ENCODE assay signal across 8 cellular contexts in the genomic region with DNA sequence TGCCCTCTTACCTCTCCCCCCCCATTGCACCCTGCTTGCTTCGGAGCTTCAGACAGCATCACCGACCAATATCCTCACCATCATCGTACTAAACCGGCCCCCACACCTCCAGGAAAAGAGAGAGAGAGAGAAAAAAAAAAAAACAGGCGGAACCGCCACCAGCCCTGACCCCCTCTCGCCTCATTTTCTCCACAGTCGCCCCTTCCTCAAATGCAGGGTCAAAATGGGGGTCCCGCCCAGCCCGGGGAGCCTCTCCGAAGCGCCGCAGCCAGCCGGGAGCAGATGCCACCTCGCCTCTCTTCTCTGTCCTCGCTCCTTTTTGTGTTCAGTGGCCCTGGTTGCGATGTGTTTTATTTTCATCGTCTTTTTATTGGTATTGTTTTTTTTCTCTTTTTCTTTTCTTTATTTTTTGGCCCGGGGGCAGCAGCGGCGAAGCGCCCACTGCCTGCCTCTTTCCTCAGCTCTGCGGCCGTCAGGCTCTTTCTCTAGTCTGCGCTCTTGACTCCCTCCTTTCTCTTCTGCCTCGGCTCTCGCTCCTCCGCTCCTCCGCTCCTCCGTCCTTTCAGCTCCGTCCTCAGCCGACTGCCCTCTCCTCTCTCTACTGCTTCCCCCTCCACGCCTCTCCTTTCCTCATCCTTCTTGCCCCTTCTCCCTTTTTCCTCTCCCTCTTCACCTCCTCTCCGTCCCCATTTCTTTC. TPM values are rescaled to one million over a fixed set of nuclear protein-coding genes. Genes with fewer than 3 reads are reported as not detected.
DNase-seq lines count a peak whose midpoint lies in the region; ATAC-seq and TF ChIP-seq lines count a peak whose summit lies in the region.

No MANE protein-coding gene starts in this region.

- no peaks in the 10 kb centered on the region for H3K9me3 Mint-ChIP-seq in HFFc6
- H3K9me3 Mint-ChIP-seq in WTC11, result no peaks in the 10 kb centered on the region

- H3K27ac Mint-ChIP-seq in HFFc6 (no peak overlapping the region), WTC11 (no peak overlapping the region)

- CTCF ChIA-PET in WTC11 (lab: Charles Lee), result interaction anchor here (0.6 to 3.2 kb wide), 35 partner anchors 9 to 423 kb away, joined by 3 to 50 read pairs (median 5); partner anchors contain the start of genes ERF, GSK3A, POU2F2 and RABAC1

- DNase-seq in AG08395 (ENCODE audit: low spot score) (peak; percentile 31), HFFc6 (no peak), WTC11 (ENCODE audit: low spot score) (peak; percentile 42), head of caudate nucleus (peak in 38 of 42 donors; percentile 13 to 71 (median 43)), retinal pigment epithelial cell (ENCODE audit: low read depth) (no peak), islet precursor cell (no peak), GDM1 (lab: John Stamatoyannopoulos, UW) (no peak)

- TF ChIP-seq CTCF in HFFc6 (IDR thresholded peaks at IDR 0.05) (no peak), WTC11 (IDR thresholded peaks at IDR 0.05) (no peak), retinal pigment epithelial cell (conservative IDR thresholded peaks at IDR 0.05; ENCODE audit: low read depth, low read length) (no peak)

- no peaks in the 10 kb centered on the region for H3K36me3 Mint-ChIP-seq in HFFc6 (ENCODE audit: low read depth)
- no peaks in the 10 kb centered on the region for H3K36me3 Mint-ChIP-seq in WTC11

- POLR2A ChIA-PET in WTC11 (lab: Charles Lee), result interaction anchor here (1.1 kb wide), 2 partner anchors 43 to 62 kb away, joined by 3 to 6 read pairs; no protein-coding TSS in a partner anchor

- intact Hi-C loops in head of caudate nucleus (cut with DNase I), result no loop called here

- peaks cover 17% of the 10 kb centered on the region for H3K27me3 Mint-ChIP-seq in HFFc6 (ENCODE audit: insufficient read depth)
- H3K27me3 Mint-ChIP-seq in WTC11 (ENCODE audit: low read depth), result peaks cover 38% of the 10 kb centered on the region

- H3K4me1 Mint-ChIP-seq in HFFc6 (ENCODE audit: low read depth) (peaks cover 8% of the 10 kb centered on the region), WTC11 (peaks cover 18% of the 10 kb centered on the region)

- H3K4me3 ChIP-seq in retinal pigment epithelial cell (ENCODE audit: low read length), result peak overlapping the region; percentile 40

- peak overlapping the region; percentile 88 for H3K4me3 Mint-ChIP-seq in HFFc6
- H3K4me3 Mint-ChIP-seq in WTC11, result peak overlapping the region; percentile 79

- ATAC-seq in WTC11 (peak; percentile 27), HG02840 (IDR thresholded peaks at IDR 0.05; ENCODE audit: low FRiP score, unreplicated experiment) (no peak)

TF ChIP-seq in WTC11, 78 proteins besides CTCF, POLR2A, EP300 and RAD21:
- TF ChIP-seq ZNF263 (CRISPR knock-in tag; IDR thresholded peaks at IDR 0.05; ENCODE audit: low read depth) (peak; percentile 53; the same call in 1 of the 2 replicates), GABPB1 (CRISPR knock-in tag; IDR thresholded peaks at IDR 0.05) (no peak)

RNA-seq across cellular contexts. Expression of gene DEDD2, which starts 41.4 kb away (rescaled TPM):
- 10 to 100 TPM; 19.2 to 24.9 (median 20.2) TPM for total RNA-seq in HFFc6 (2021; fragmentation: NEBNext Ultra II Directional; extraction: Animal tissue kit (Norgen Biotek cat#: 25700))
- 37.7 to 42.0 TPM (median 39.2 TPM) in 3 replicates for total RNA-seq in WTC11 (2021)

RNA-seq across cellular contexts. Expression of gene POU2F2, which starts 43.9 kb away (rescaled TPM):
- total RNA-seq in HFFc6 (2021; fragmentation: NEBNext Ultra II Directional; extraction: Animal tissue kit (Norgen Biotek cat#: 25700)), result 10 to 100 TPM in 1 of 6 experiments, 1 to 10 TPM in 5; 6.4 to 11.0 (median 7.8) TPM
- total RNA-seq in WTC11 (2021), result 6.0 to 7.7 TPM (median 6.6 TPM) in 3 replicates

RNA-seq across cellular contexts. Expression of gene ZNF526, which starts 44.0 kb away (rescaled TPM):
- 10 to 100 TPM; 14.0 to 18.2 (median 16.1) TPM for total RNA-seq in HFFc6 (2021; fragmentation: NEBNext Ultra II Directional; extraction: Animal tissue kit (Norgen Biotek cat#: 25700))
- total RNA-seq in WTC11 (2021), result 16.1 to 18.3 TPM (median 16.4 TPM) in 3 replicates

Comparison
In these comparisons a context has a peak if more than half of its experiments do, and no peak if none do; other contexts are left out.
1. DNase-seq: peak in AG08395 (single experiment), WTC11 (single experiment) and head of caudate nucleus (38 of 42); none in HFFc6 (single experiment), retinal pigment epithelial cell (single experiment), islet precursor cell (single experiment) and GDM1 (single experiment).